ENCODE assay signal across 14 cellular contexts in genomic region chr17:7024402-7024785, GRCh38. TPM values are rescaled to one million over a fixed set of nuclear protein-coding genes. Genes with fewer than 3 reads are reported as not detected.
DNase-seq lines count a peak whose midpoint lies in the region; ATAC-seq, FAIRE-seq and TF ChIP-seq lines count a peak whose summit lies in the region.
"Had no signal": no experiment of that assay in that cellular context is flagged by ENCODE, and none has a peak within 500 bp of the region (broad histone marks: within the 10 kb centered on the region; RNA-seq: fewer than 3 reads in every experiment).

No MANE protein-coding gene starts in this region.

- H3K27me3 ChIP-seq in H1 (replicated peaks in 1 of 4; ENCODE audit: control insufficient read depth in 3 of 4, extremely low read depth in 1 of 4, insufficient read depth in 3 of 4, low read length in 3 of 4) = peaks cover 0 to 16% (median 14%) of the 10 kb centered on the region in 4 experiments; a peak in 6 of 7 replicates
- no peaks in the 10 kb centered on the region for H3K27me3 ChIP-seq in subcutaneous abdominal adipose tissue (ENCODE audit: control insufficient read depth in 5 of 5, insufficient read depth in 4 of 5, low read length in 5 of 5)
- H3K27me3 ChIP-seq: right lobe of liver had no signal

- FAIRE-seq in H1 (lab: Jason Lieb, UNC) = no peak
- FAIRE-seq: A204.1 had no signal

- POLR2A ChIA-PET in H1 (lab: Charles Lee; ENCODE audit: partially characterized antibody) (interaction anchor here (1.0 to 2.7 kb wide), 2 partner anchors 11 to 19 kb away, joined by 4 to 15 read pairs; partner anchors contain the start of gene SLC16A13), GM10248 (lab: Yijun Ruan, JAX) (interaction anchor here (1.2 kb wide), 1 partner anchor 12 kb away, joined by 4 read pairs; the partner anchor contains the start of gene SLC16A13)

- no peak overlapping the region for H3K4me3 Mint-ChIP-seq in activated naive CD8-positive, alpha-beta T cell treated with anti-CD3 and anti-CD28 coated beads, Interleukin-2, amount 50 U/mL, for 24 hours
- no peak overlapping the region for H3K4me3 Mint-ChIP-seq in activated naive CD8-positive, alpha-beta T cell treated with anti-CD3 and anti-CD28 coated beads for 36 hours

- no peaks in the 10 kb centered on the region for H3K79me2 ChIP-seq in H1 (ENCODE audit: control insufficient read depth in 1 of 2, insufficient read depth in 2 of 2, low read length in 2 of 2)

- H3K9ac ChIP-seq in H1 (replicated peaks in 1 of 4; ENCODE audit: extremely low read depth in 1 of 4, low read depth in 3 of 4, low read length in 3 of 4) (no peak overlapping the region), subcutaneous abdominal adipose tissue (ENCODE audit: low read length in 5 of 5) (peak overlapping the region in 1 of 5 donors; percentile 23)
- H3K9ac ChIP-seq: neural progenitor cell had no signal

- peaks cover 40% of the 10 kb centered on the region for H3K4me1 Mint-ChIP-seq in activated naive CD8-positive, alpha-beta T cell treated with anti-CD3 and anti-CD28 coated beads, Interleukin-2, amount 50 U/mL, for 24 hours
- peaks cover 38% of the 10 kb centered on the region for H3K4me1 Mint-ChIP-seq in activated naive CD8-positive, alpha-beta T cell treated with anti-CD3 and anti-CD28 coated beads for 36 hours

- CTCF ChIA-PET in H1 (lab: Charles Lee; ENCODE audit: partially characterized antibody) (interaction anchor here (0.6 to 2.4 kb wide), 5 partner anchors 8 to 153 kb away, joined by 3 to 6 read pairs (median 3); no protein-coding TSS in a partner anchor), GM10248 (lab: Yijun Ruan, JAX) (interaction anchor here (1.5 to 1.6 kb wide), 3 partner anchors 11 to 114 kb away, joined by 4 to 8 read pairs (median 5); partner anchors contain the start of gene SLC16A13)

- ATAC-seq in activated naive CD8-positive, alpha-beta T cell treated with anti-CD3 and anti-CD28 coated beads, Interleukin-2, amount 50 U/mL, for 24 hours = no peak

- TF ChIP-seq EP300 in H1 (IDR thresholded peaks at IDR 0.05; ENCODE audit: borderline replicate concordance in 1 of 2, low read depth in 2 of 2, low read length in 2 of 2) = no peak

- peaks cover 0 to 8% (median 3%) of the 10 kb centered on the region in 4 experiments; a peak in 1 of 8 replicates for H3K36me3 ChIP-seq in H1 (ENCODE audit: control insufficient read depth in 2 of 4, insufficient read depth in 4 of 4, low read length in 3 of 4)
- H3K36me3 ChIP-seq in subcutaneous abdominal adipose tissue (ENCODE audit: control insufficient read depth in 5 of 5, insufficient read depth in 5 of 5, low read length in 5 of 5) = peaks cover 0 to 21% (median 13%) of the 10 kb centered on the region in 5 donors
- H3K36me3 ChIP-seq: neural progenitor cell, right lobe of liver had no signal

- TF ChIP-seq CTCF in H1 (IDR thresholded peaks at IDR 0.05; ENCODE audit: control extremely low read depth in 1 of 3, insufficient read depth in 1 of 3, low read depth in 1 of 3, low read length in 3 of 3) (no peak), GM10248 (IDR thresholded peaks at IDR 0.05; ENCODE audit: control extremely low read depth, extremely low read depth, low read depth, missing control alignments) (no peak)

- peaks cover 11% of the 10 kb centered on the region for H3K27me3 Mint-ChIP-seq in activated naive CD8-positive, alpha-beta T cell treated with anti-CD3 and anti-CD28 coated beads, Interleukin-2, amount 50 U/mL, for 24 hours
- H3K27me3 Mint-ChIP-seq in activated naive CD8-positive, alpha-beta T cell treated with anti-CD3 and anti-CD28 coated beads for 36 hours = peaks cover 12% of the 10 kb centered on the region

- H3K79me1 ChIP-seq in H1 (ENCODE audit: low read depth, low read length) = no peaks in the 10 kb centered on the region

- no peak for TF ChIP-seq RAD21 in H1 (IDR thresholded peaks at IDR 0.05 in 1 of 2, conservative IDR thresholded peaks at IDR 0.05 in 1 of 2; ENCODE audit: low read depth in 2 of 2, low read length in 2 of 2)

- H3K4ac ChIP-seq in H1 (replicated peaks; ENCODE audit: insufficient read length, low read depth, low read length) = no peak overlapping the region

- no peak overlapping the region for H2AFZ ChIP-seq in H1 (ENCODE audit: low read length)
- H2AFZ ChIP-seq: neural progenitor cell had no signal

- no peak overlapping the region for H3K27ac ChIP-seq in H1 (ENCODE audit: low read depth, low read length)
- H3K27ac ChIP-seq in subcutaneous abdominal adipose tissue (ENCODE audit: low read depth, low read length) = peak overlapping the region; percentile 60
- H3K27ac ChIP-seq: neural progenitor cell, right lobe of liver, VCaP had no signal

- H4K20me1 ChIP-seq in H1 (replicated peaks in 1 of 2; ENCODE audit: control insufficient read depth in 1 of 2, insufficient read depth in 2 of 2, low read length in 2 of 2) = no peaks in the 10 kb centered on the region

- H2BK5ac ChIP-seq in H1 (ENCODE audit: low read depth, low read length) = no peak overlapping the region

- no peak overlapping the region for H3K18ac ChIP-seq in H1 (ENCODE audit: extremely low read depth, low read length)

- H3K23me2 ChIP-seq in H1 (ENCODE audit: low read depth, low read length) = peaks cover 11% of the 10 kb centered on the region

- H2BK120ac ChIP-seq in H1 (replicated peaks; ENCODE audit: low read depth, low read length) = no peak overlapping the region

- no peaks in the 10 kb centered on the region for H3K9me3 Mint-ChIP-seq in activated naive CD8-positive, alpha-beta T cell treated with anti-CD3 and anti-CD28 coated beads, Interleukin-2, amount 50 U/mL, for 24 hours
- no peaks in the 10 kb centered on the region for H3K9me3 Mint-ChIP-seq in activated naive CD8-positive, alpha-beta T cell treated with anti-CD3 and anti-CD28 coated beads for 36 hours

- peak overlapping the region; percentile 59 for H3K27ac Mint-ChIP-seq in activated naive CD8-positive, alpha-beta T cell treated with anti-CD3 and anti-CD28 coated beads, Interleukin-2, amount 50 U/mL, for 24 hours
- H3K27ac Mint-ChIP-seq in activated naive CD8-positive, alpha-beta T cell treated with anti-CD3 and anti-CD28 coated beads for 36 hours = no peak overlapping the region
- H3K27ac Mint-ChIP-seq: neural progenitor cell had no signal

- H3K36me3 Mint-ChIP-seq in activated naive CD8-positive, alpha-beta T cell treated with anti-CD3 and anti-CD28 coated beads, Interleukin-2, amount 50 U/mL, for 24 hours (ENCODE audit: low read depth) = peaks cover 2% of the 10 kb centered on the region
- peaks cover 1% of the 10 kb centered on the region for H3K36me3 Mint-ChIP-seq in activated naive CD8-positive, alpha-beta T cell treated with anti-CD3 and anti-CD28 coated beads for 36 hours
- H3K36me3 Mint-ChIP-seq: CD4-positive, CD25-positive, alpha-beta regulatory T cell; neural progenitor cell had no signal

- H3K4me1 ChIP-seq in H1 (replicated peaks in 1 of 4; ENCODE audit: control insufficient read depth in 3 of 4, insufficient read depth in 4 of 4, low read length in 3 of 4) (peaks cover 0 to 12% (median 5%) of the 10 kb centered on the region in 4 experiments; a peak in 6 of 7 replicates), subcutaneous abdominal adipose tissue (ENCODE audit: control insufficient read depth in 5 of 5, insufficient read depth in 5 of 5, low read length in 5 of 5) (peaks cover 6 to 91% (median 49%) of the 10 kb centered on the region in 5 donors)

- DNase-seq in activated naive CD8-positive, alpha-beta T cell treated with anti-CD3 and anti-CD28 coated beads, Interleukin-2, amount 50 U/mL, for 24 hours = no peak
- no peak for DNase-seq in activated naive CD8-positive, alpha-beta T cell treated with anti-CD3 and anti-CD28 coated beads for 36 hours
- no peak for DNase-seq in H1 (ENCODE audit: low read depth in 1 of 2, low spot score in 2 of 2)
- no peak for DNase-seq in GM10248 (ENCODE audit: extremely low spot score)
- DNase-seq in activated naive CD4-positive, alpha-beta T cell treated with Interleukin-2 at 50 U/mL for 16 hours = no peak
- DNase-seq: NCI-H2081 treated with DMSO at 0.1 percent for 48 hours; stimulated activated CD4-positive, alpha-beta T cell treated with anti-CD3 and anti-CD28 coated beads, Interleukin-2, amount 100 ng/mL, for 24 hours had no signal

- 0 out of 2 replicates have a peak overlapping the region, but pooled peaks have one; percentile 60 for H2BK12ac ChIP-seq in H1 (ENCODE audit: low read depth, low read length)

- no peak overlapping the region for H2BK15ac ChIP-seq in H1 (ENCODE audit: low read length)

- no peak overlapping the region for H4K8ac ChIP-seq in H1 (ENCODE audit: extremely low read depth, insufficient read depth, low read length)

- peak overlapping the region; percentile 60; the same call in 1 of the 2 replicates for H2AK5ac ChIP-seq in H1 (ENCODE audit: low read depth, low read length)

- no peak overlapping the region for H3K23ac ChIP-seq in H1 (ENCODE audit: insufficient read length)

- H3K14ac ChIP-seq in H1 (ENCODE audit: insufficient read length) = no peak overlapping the region

- H4K91ac ChIP-seq in H1 (replicated peaks; ENCODE audit: insufficient read length, low read length) = no peak overlapping the region

- H3K4me3 ChIP-seq in H1 (ENCODE audit: extremely low read depth in 1 of 4, insufficient read depth in 2 of 4, low read depth in 3 of 4, low read length in 4 of 4) (no peak overlapping the region), subcutaneous abdominal adipose tissue (ENCODE audit: low read depth in 1 of 5, low read length in 5 of 5) (peak overlapping the region in 3 of 5 donors; percentile 50 to 61 (median 61))
- H3K4me3 ChIP-seq: neural progenitor cell had no signal

- H3K9me3 ChIP-seq in H1 (ENCODE audit: insufficient read depth in 2 of 2, low read depth in 1 of 2, low read length in 1 of 2) (no peaks in the 10 kb centered on the region), subcutaneous abdominal adipose tissue (ENCODE audit: control insufficient read depth in 5 of 5, low read length in 5 of 5) (no peaks in the 10 kb centered on the region)
- H3K9me3 ChIP-seq: right lobe of liver had no signal

- H2BK20ac ChIP-seq in H1 (ENCODE audit: low read length) = no peak overlapping the region

- no peak overlapping the region; a peak in 1 of 4 replicates for H3K4me2 ChIP-seq in H1 (ENCODE audit: insufficient read depth in 1 of 2, low read depth in 2 of 2, low read length in 2 of 2)
- H3K4me2 ChIP-seq: neural progenitor cell had no signal

- no peak for TF ChIP-seq POLR2A in H1 (IDR thresholded peaks at IDR 0.05; ENCODE audit: control extremely low read depth in 1 of 2, low read depth in 2 of 2, low read length in 2 of 2)

- no peak overlapping the region for H3K56ac ChIP-seq in H1 (replicated peaks; ENCODE audit: insufficient read length, low read depth, low read length)

- H4K5ac ChIP-seq in H1 (ENCODE audit: insufficient read length, low read depth, low read length) = no peak overlapping the region

- WGBS in H1 (ENCODE audit: extremely low coverage in 1 of 2, insufficient coverage in 1 of 2, insufficient read length in 1 of 2, insufficient replicate concordance in 2 of 2, low coverage in 1 of 2, low lambda C conversion rate in 2 of 2, missing lambda C conversion rate in 1 of 2), 2 experiments = 92% methylated on average over 8 of the region's 8 CpGs; no CpG with 5 or more reads in 1 of the 2 experiments

RNA-seq across cellular contexts. Expression of gene BCL6B, which starts 1.5 kb away (rescaled TPM):
- total RNA-seq in activated naive CD8-positive, alpha-beta T cell treated with anti-CD3 and anti-CD28 coated beads for 36 hours = 1 to 10 TPM in 1 of 2 experiments, under 1 TPM in 1; 0.85 to 1.0 TPM
- 7.4 and 8.7 TPM in 2 replicates for total RNA-seq in H1 (2021; fragmentation: NEBNext Ultra II Directional; extraction: Animal tissue kit (Norgen Biotek cat#: 25700))
- polyA plus RNA-seq in H1 (2011; rRNA removed) = 6.6 and 7.0 TPM in 2 replicates
- polyA plus RNA-seq in H1 (2011; cell fraction: cytosol; rRNA removed) = 3.5 TPM
- 10.1 TPM for polyA plus RNA-seq in H1 (2011; cell fraction: nucleus; rRNA removed)
- polyA plus RNA-seq in H1 (2012, experiment 1 of 2) = 8.1 to 10.9 TPM (median 8.9 TPM) in 4 replicates
- polyA plus RNA-seq in H1 (2012, experiment 2 of 2) = 8.4 TPM
- 5.3 TPM for polyA plus RNA-seq in H1 (2013, experiment 1 of 2)
- polyA plus RNA-seq in H1 (2013, experiment 2 of 2) = 4.8 TPM
- 3.6 and 6.1 TPM in 2 replicates for polyA minus RNA-seq in H1 (2011; rRNA and poly(A)+ RNA removed)
- polyA minus RNA-seq in H1 (2011; cell fraction: cytosol; rRNA and poly(A)+ RNA removed) = 4.3 TPM
- polyA minus RNA-seq in H1 (2011; cell fraction: nucleus; rRNA and poly(A)+ RNA removed) = 8.0 TPM
- total RNA-seq: epithelial cell of proximal tubule had no signal
- polyA plus RNA-seq: CD4-positive, CD25-positive, alpha-beta regulatory T cell had no signal

RNA-seq across cellular contexts. Expression of gene SLC16A13, which starts 11.4 kb away (rescaled TPM):
- total RNA-seq in activated naive CD8-positive, alpha-beta T cell treated with anti-CD3 and anti-CD28 coated beads for 36 hours = 1 to 10 TPM; 5.2 to 6.2 TPM
- total RNA-seq in H1 (2021; fragmentation: NEBNext Ultra II Directional; extraction: Animal tissue kit (Norgen Biotek cat#: 25700)) = 4.7 and 5.8 TPM in 2 replicates
- polyA plus RNA-seq in H1 (2011; rRNA removed) = 5.4 and 7.7 TPM in 2 replicates
- 2.0 TPM for polyA plus RNA-seq in H1 (2011; cell fraction: cytosol; rRNA removed)
- 5.5 TPM for polyA plus RNA-seq in H1 (2011; cell fraction: nucleus; rRNA removed)
- 3.7 to 6.5 TPM (median 5.0 TPM) in 4 replicates for polyA plus RNA-seq in H1 (2012, experiment 1 of 2)
- polyA plus RNA-seq in H1 (2012, experiment 2 of 2) = 5.2 TPM
- 6.3 TPM for polyA plus RNA-seq in H1 (2013, experiment 1 of 2)
- polyA plus RNA-seq in H1 (2013, experiment 2 of 2) = 7.1 TPM
- polyA minus RNA-seq in H1 (2011; rRNA and poly(A)+ RNA removed) = 5.3 and 6.2 TPM in 2 replicates
- 2.1 TPM for polyA minus RNA-seq in H1 (2011; cell fraction: cytosol; rRNA and poly(A)+ RNA removed)
- polyA minus RNA-seq in H1 (2011; cell fraction: nucleus; rRNA and poly(A)+ RNA removed) = 8.0 TPM

RNA-seq across cellular contexts. Expression of gene RNASEK, which starts 12.0 kb away (rescaled TPM):
- total RNA-seq in activated naive CD8-positive, alpha-beta T cell treated with anti-CD3 and anti-CD28 coated beads for 36 hours = 10 to 100 TPM; 90.6 to 98.6 TPM
- total RNA-seq in H1 (2021; fragmentation: NEBNext Ultra II Directional; extraction: Animal tissue kit (Norgen Biotek cat#: 25700)) = 149 and 159 TPM in 2 replicates
- 133 and 147 TPM in 2 replicates for polyA plus RNA-seq in H1 (2011; rRNA removed)
- polyA plus RNA-seq in H1 (2011; cell fraction: cytosol; rRNA removed) = 102 TPM
- 164 TPM for polyA plus RNA-seq in H1 (2011; cell fraction: nucleus; rRNA removed)
- polyA plus RNA-seq in H1 (2012, experiment 1 of 2) = 283 to 334 TPM (median 310 TPM) in 4 replicates
- 974 TPM for polyA plus RNA-seq in H1 (2012, experiment 2 of 2)
- polyA plus RNA-seq in H1 (2013, experiment 1 of 2) = 394 TPM
- 462 TPM for polyA plus RNA-seq in H1 (2013, experiment 2 of 2)
- 33.1 and 47.8 TPM in 2 replicates for polyA minus RNA-seq in H1 (2011; rRNA and poly(A)+ RNA removed)
- 88.6 TPM for polyA minus RNA-seq in H1 (2011; cell fraction: cytosol; rRNA and poly(A)+ RNA removed)
- 38.3 TPM for polyA minus RNA-seq in H1 (2011; cell fraction: nucleus; rRNA and poly(A)+ RNA removed)

RNA-seq across cellular contexts. Expression of gene SLC16A11, which starts 19.5 kb away (rescaled TPM):
- total RNA-seq in activated naive CD8-positive, alpha-beta T cell treated with anti-CD3 and anti-CD28 coated beads for 36 hours = 1 to 10 TPM; 1.5 to 1.8 TPM
- total RNA-seq in H1 (2021; fragmentation: NEBNext Ultra II Directional; extraction: Animal tissue kit (Norgen Biotek cat#: 25700)) = 0.35 and 0.67 TPM in 2 replicates
- polyA plus RNA-seq in H1 (2011; rRNA removed) = 0.39 and 0.85 TPM in 2 replicates
- polyA plus RNA-seq in H1 (2011; cell fraction: cytosol; rRNA removed) = 0.47 TPM
- 2.1 TPM for polyA plus RNA-seq in H1 (2011; cell fraction: nucleus; rRNA removed)
- 0.19 to 0.96 TPM (median 0.62 TPM) in 4 replicates for polyA plus RNA-seq in H1 (2012, experiment 1 of 2)
- polyA plus RNA-seq in H1 (2012, experiment 2 of 2) = 0.34 TPM
- polyA plus RNA-seq in H1 (2013, experiment 1 of 2) = 0.65 TPM
- 0.57 TPM for polyA plus RNA-seq in H1 (2013, experiment 2 of 2)
- 0.10 TPM in 1 of 2 replicates, not detected in the other for polyA minus RNA-seq in H1 (2011; rRNA and poly(A)+ RNA removed)
- not detected for polyA minus RNA-seq in H1 (2011; cell fraction: cytosol; rRNA and poly(A)+ RNA removed)
- 0.90 TPM for polyA minus RNA-seq in H1 (2011; cell fraction: nucleus; rRNA and poly(A)+ RNA removed)
- total RNA-seq: epithelial cell of proximal tubule had no signal

RNA-seq across cellular contexts. Expression of gene ALOX12, which starts 28.5 kb away (rescaled TPM):
- not detected for total RNA-seq in activated naive CD8-positive, alpha-beta T cell treated with anti-CD3 and anti-CD28 coated beads for 36 hours
- 1.4 and 2.0 TPM in 2 replicates for total RNA-seq in H1 (2021; fragmentation: NEBNext Ultra II Directional; extraction: Animal tissue kit (Norgen Biotek cat#: 25700))
- polyA plus RNA-seq in H1 (2011; rRNA removed) = 1.3 and 1.4 TPM in 2 replicates
- 1.4 TPM for polyA plus RNA-seq in H1 (2011; cell fraction: cytosol; rRNA removed)
- 1.8 TPM for polyA plus RNA-seq in H1 (2011; cell fraction: nucleus; rRNA removed)
- 0.84 to 2.8 TPM (median 1.9 TPM) in 4 replicates for polyA plus RNA-seq in H1 (2012, experiment 1 of 2)
- polyA plus RNA-seq in H1 (2012, experiment 2 of 2) = 1.8 TPM
- polyA plus RNA-seq in H1 (2013, experiment 1 of 2) = 0.30 TPM
- polyA plus RNA-seq in H1 (2013, experiment 2 of 2) = 0.37 TPM
- polyA minus RNA-seq in H1 (2011; rRNA and poly(A)+ RNA removed) = 0.50 and 0.88 TPM in 2 replicates
- 0.81 TPM for polyA minus RNA-seq in H1 (2011; cell fraction: cytosol; rRNA and poly(A)+ RNA removed)
- 0.30 TPM for polyA minus RNA-seq in H1 (2011; cell fraction: nucleus; rRNA and poly(A)+ RNA removed)

Comparison
In these comparisons a context has a peak if more than half of its experiments do, and no peak if none do; other contexts are left out.
1. H3K4me3 ChIP-seq: peak in subcutaneous abdominal adipose tissue (3 of 5); none in H1 (0 of 4).